Comparison of ENCODE assay signal across 22 cellular contexts in genomic region chr7:132789281-132789680, GRCh38.
DNase-seq lines count a peak whose midpoint lies in the region; ATAC-seq and TF ChIP-seq lines count a peak whose summit lies in the region.
"Had no signal": no experiment of that assay in that cellular context is flagged by ENCODE, and none has a peak within 500 bp of the region (broad histone marks: within the 10 kb centered on the region; RNA-seq: fewer than 3 reads in every experiment).

No MANE protein-coding gene starts in this region.

- H3K4me1 ChIP-seq in neural progenitor cell, result peaks cover 10% of the 10 kb centered on the region

- no peak overlapping the region for H3K9ac ChIP-seq in neural progenitor cell
- H3K9ac ChIP-seq: BLaER1 had no signal

- TF ChIP-seq CTCF in VCaP (conservative IDR thresholded peaks at IDR 0.05), result no peak
- no peak for TF ChIP-seq CTCF in fibroblast of mammary gland (conservative IDR thresholded peaks at IDR 0.05; ENCODE audit: control insufficient read depth, insufficient read depth, low read depth, low read length)
- TF ChIP-seq CTCF in neural progenitor cell (IDR thresholded peaks at IDR 0.05), result peak; percentile 24

- peaks cover 7% of the 10 kb centered on the region for H3K4me1 Mint-ChIP-seq in neural progenitor cell

- no peaks in the 10 kb centered on the region for H3K79me2 ChIP-seq in neural progenitor cell (ENCODE audit: low read depth)

- H3K27ac ChIP-seq in VCaP, result peak overlapping the region; percentile 20; the same call in 1 of the 2 replicates
- H3K27ac ChIP-seq in neural progenitor cell, result peak overlapping the region; percentile 2
- H3K27ac ChIP-seq: BLaER1, SK-N-MC had no signal

- H3K27ac Mint-ChIP-seq in neural progenitor cell, result no peak overlapping the region

- H3K36me3 ChIP-seq in neural progenitor cell, result no peaks in the 10 kb centered on the region

- ATAC-seq in left colon (no peak), HG02571 (IDR thresholded peaks at IDR 0.05; ENCODE audit: unreplicated experiment) (no peak)
- ATAC-seq: HepG2 had no signal

- H3K4me3 ChIP-seq in fibroblast of mammary gland (ENCODE audit: control insufficient read depth, low read depth, low read length), result no peak overlapping the region
- no peak overlapping the region for H3K4me3 ChIP-seq in neural progenitor cell
- H3K4me3 ChIP-seq: BLaER1, SK-N-MC had no signal

- H2AFZ ChIP-seq in neural progenitor cell (replicated peaks), result no peak overlapping the region

- no peak overlapping the region for H3K4me3 Mint-ChIP-seq in neural progenitor cell
- H3K4me3 Mint-ChIP-seq: CD4-positive, CD25-positive, alpha-beta regulatory T cell had no signal

- no peaks in the 10 kb centered on the region for H3K9me3 ChIP-seq in neural progenitor cell (ENCODE audit: low read depth)
- H3K9me3 ChIP-seq: BLaER1 had no signal

- intact Hi-C loops in left colon (cut with DNase I, micrococcal nuclease), result no loop called here

- H3K36me3 Mint-ChIP-seq in neural progenitor cell, result peaks cover 12% of the 10 kb centered on the region

- H3K27me3 Mint-ChIP-seq in neural progenitor cell (ENCODE audit: insufficient read depth, low read depth), result peaks cover 3% of the 10 kb centered on the region
- H3K27me3 Mint-ChIP-seq: CD4-positive, CD25-positive, alpha-beta regulatory T cell had no signal

- H4K20me1 ChIP-seq in neural progenitor cell (ENCODE audit: low read depth), result peaks cover 5% of the 10 kb centered on the region
- H4K20me1 ChIP-seq: BLaER1 had no signal

- H3K9me3 Mint-ChIP-seq in neural progenitor cell, result no peaks in the 10 kb centered on the region

- H3F3A ChIP-seq in neural progenitor cell (ENCODE audit: low read depth), result no peaks in the 10 kb centered on the region

- no peak overlapping the region for H3K4me2 ChIP-seq in neural progenitor cell
- H3K4me2 ChIP-seq: BLaER1 had no signal

- DNase-seq in EH (ENCODE audit: low read depth) (peak; percentile 73), fibroblast of mammary gland (ENCODE audit: low read depth) (peak; percentile 26), neural progenitor cell (ENCODE audit: low spot score) (no peak), left colon (no peak), HUDEP-2 (lab: John Stamatoyannopoulos, UW; ENCODE audit: unreplicated experiment in 76 of 76) (no peak)
- DNase-seq in activated CD4-positive, alpha-beta T cell treated with anti-CD3 and anti-CD28 coated beads for 4 hours, result no peak
- DNase-seq: CD4-positive, CD25-positive, alpha-beta regulatory T cell; DMS153; DND-41; Karpas-422; NCI-H1092; NCI-H1417 treated with DMSO at 0.1 percent for 48 hours; NCI-H1694 treated with DMSO at 0.1 percent for 48 hours; NCI-H2081; NCI-H2227 treated with DMSO at 0.1 percent for 48 hours; NCI-H526 treated with DMSO at 0.1 percent for 48 hours; SHP77 treated with DMSO at 0.1 percent for 48 hours had no signal

- no peaks in the 10 kb centered on the region for H3K27me3 ChIP-seq in neural progenitor cell
- H3K27me3 ChIP-seq: BLaER1 had no signal

Comparison
In these comparisons a context has a peak if more than half of its experiments do, and no peak if none do; other contexts are left out.
1. DNase-seq: peak in EH (single experiment) and fibroblast of mammary gland (single experiment); none in neural progenitor cell (single experiment), left colon (0 of 2), activated CD4-positive, alpha-beta T cell treated with anti-CD3 and anti-CD28 coated beads for 4 hours (0 of 2) and HUDEP-2 (0 of 76).